ENCODE assay signal across 7 cellular contexts in the genomic region with DNA sequence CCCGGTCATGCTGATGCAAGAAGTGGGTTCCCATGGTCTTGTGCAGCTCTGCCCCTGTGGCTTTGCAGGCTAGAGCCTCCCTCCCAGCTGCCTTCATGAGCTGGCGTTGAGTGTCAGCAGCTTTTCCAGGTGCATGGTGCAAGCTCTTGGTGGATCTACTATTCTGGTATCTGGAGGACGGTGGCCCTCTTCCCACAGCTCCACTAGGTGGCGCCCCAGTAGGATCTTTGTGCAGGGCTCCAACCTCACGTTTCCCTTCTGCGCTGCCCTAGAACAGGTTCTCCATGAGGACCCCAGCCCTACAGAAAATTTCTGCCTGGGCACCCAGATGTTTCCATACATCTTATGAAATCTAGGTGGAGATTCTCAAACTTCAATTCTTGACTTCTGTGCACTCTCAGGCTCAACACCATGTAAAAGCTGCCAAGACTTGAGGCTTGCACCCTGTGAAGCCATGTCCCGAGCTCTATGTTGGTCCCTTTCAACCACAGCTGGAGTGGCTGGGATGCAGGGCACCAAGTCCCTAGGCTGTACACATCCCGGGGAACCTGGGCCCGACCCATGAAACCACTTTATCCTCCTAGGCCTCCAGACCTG.
A peak's percentile ranks its signal among the peaks of the same experiment; 100 is the strongest.
DNase-seq lines count a peak whose midpoint lies in the region; ATAC-seq and TF ChIP-seq lines count a peak whose summit lies in the region.

No MANE protein-coding gene starts in this region.

- no peaks in the 10 kb centered on the region for H3K4me1 Mint-ChIP-seq in activated CD4-positive, alpha-beta T cell treated with anti-CD3 and anti-CD28 coated beads, Interleukin-2, amount 10 ng/mL, durations not matched to agents 7 days and 5 days
- H3K4me1 Mint-ChIP-seq in naive thymus-derived CD8-positive, alpha-beta T cell, result peaks cover 0 to 6% (median 2%) of the 10 kb centered on the region in 4 donors

- H3K9me3 Mint-ChIP-seq in activated CD4-positive, alpha-beta T cell treated with anti-CD3 and anti-CD28 coated beads, Interleukin-2, amount 10 ng/mL, durations not matched to agents 7 days and 5 days, result no peaks in the 10 kb centered on the region
- H3K9me3 Mint-ChIP-seq in naive thymus-derived CD8-positive, alpha-beta T cell, result no peaks in the 10 kb centered on the region

- no peak overlapping the region for H3K4me3 Mint-ChIP-seq in activated CD4-positive, alpha-beta T cell treated with anti-CD3 and anti-CD28 coated beads, Interleukin-2, amount 10 ng/mL, durations not matched to agents 7 days and 5 days
- H3K4me3 Mint-ChIP-seq in naive thymus-derived CD8-positive, alpha-beta T cell, result no peak overlapping the region

- TF ChIP-seq CTCF in GM12875 (IDR thresholded peaks at IDR 0.05; ENCODE audit: borderline replicate concordance, insufficient read depth, low read depth, low read length) (peak; percentile 76), HFF-Myc (IDR thresholded peaks at IDR 0.05; ENCODE audit: low read depth, low read length, missing control alignments) (peak; percentile 82)

- H3K27me3 Mint-ChIP-seq in activated CD4-positive, alpha-beta T cell treated with anti-CD3 and anti-CD28 coated beads, Interleukin-2, amount 10 ng/mL, durations not matched to agents 7 days and 5 days, result peaks cover 7% of the 10 kb centered on the region
- peaks cover 0 to 3% (median 0%) of the 10 kb centered on the region in 5 donors for H3K27me3 Mint-ChIP-seq in naive thymus-derived CD8-positive, alpha-beta T cell

- H3K4me3 ChIP-seq in GM12875 (ENCODE audit: low read depth, low read length), result no peak overlapping the region
- H3K4me3 ChIP-seq in HFF-Myc (replicated peaks; ENCODE audit: low read depth, low read length), result no peak overlapping the region

- CTCF ChIA-PET in activated CD4-positive, alpha-beta T cell treated with anti-CD3 and anti-CD28 coated beads, Interleukin-2, amount 10 ng/mL, durations not matched to agents 7 days and 5 days (lab: Charles Lee), result interaction anchor here (0.6 to 2.1 kb wide), 6 partner anchors 9 to 1130 kb away, joined by 3 to 10 read pairs (median 6); no protein-coding TSS in a partner anchor

- H3K36me3 Mint-ChIP-seq in activated CD4-positive, alpha-beta T cell treated with anti-CD3 and anti-CD28 coated beads, Interleukin-2, amount 10 ng/mL, durations not matched to agents 7 days and 5 days (ENCODE audit: low read depth), result no peaks in the 10 kb centered on the region
- no peaks in the 10 kb centered on the region for H3K36me3 Mint-ChIP-seq in naive thymus-derived CD8-positive, alpha-beta T cell

- peak; percentile 40 for DNase-seq in HFF-Myc (ENCODE audit: extremely low read depth, low read depth)
- peak; percentile 3 for DNase-seq in NCI-H1694 (lab: John Stamatoyannopoulos, UW)
- DNase-seq in activated CD4-positive, alpha-beta T cell treated with anti-CD3 and anti-CD28 coated beads, Interleukin-2, amount 10 ng/mL, durations not matched to agents 7 days and 5 days, result peak; percentile 75
- DNase-seq in effector CD8-positive, alpha-beta T cell (lab: John Stamatoyannopoulos, UW), result peak; percentile 58
- DNase-seq in naive thymus-derived CD8-positive, alpha-beta T cell, result peak; percentile 45 to 84 (median 68)
- peak; percentile 82 for DNase-seq in stimulated activated naive CD8-positive, alpha-beta T cell treated with anti-CD3 and anti-CD28 coated beads, Interleukin-15, Interleukin-2, amounts not matched to agents 100 U/mL and 50 U/mL, for 24 hours

- POLR2A ChIA-PET in activated CD4-positive, alpha-beta T cell treated with anti-CD3 and anti-CD28 coated beads, Interleukin-2, amount 10 ng/mL, durations not matched to agents 7 days and 5 days (lab: Charles Lee), result no interaction called here
- POLR2A ChIA-PET in naive thymus-derived CD8-positive, alpha-beta T cell (lab: Charles Lee), result no interaction called here

- peak; percentile 85 to 87 for ATAC-seq in naive thymus-derived CD8-positive, alpha-beta T cell
- ATAC-seq in stimulated activated naive CD8-positive, alpha-beta T cell treated with anti-CD3 and anti-CD28 coated beads, Interleukin-15, Interleukin-2, amounts not matched to agents 100 U/mL and 50 U/mL, for 24 hours, result peak; percentile 46

- H3K27ac Mint-ChIP-seq in activated CD4-positive, alpha-beta T cell treated with anti-CD3 and anti-CD28 coated beads, Interleukin-2, amount 10 ng/mL, durations not matched to agents 7 days and 5 days, result no peak overlapping the region
- no peak overlapping the region for H3K27ac Mint-ChIP-seq in naive thymus-derived CD8-positive, alpha-beta T cell

Comparison
In these comparisons a context has a peak if more than half of its experiments do, and no peak if none do; other contexts are left out.
1. DNase-seq: peak in every context shown above with its lines; median percentile 82 in stimulated activated naive CD8-positive, alpha-beta T cell treated with anti-CD3 and anti-CD28 coated beads, Interleukin-15, Interleukin-2, amounts not matched to agents 100 U/mL and 50 U/mL, for 24 hours; 75 in activated CD4-positive, alpha-beta T cell treated with anti-CD3 and anti-CD28 coated beads, Interleukin-2, amount 10 ng/mL, durations not matched to agents 7 days and 5 days; 68 in naive thymus-derived CD8-positive, alpha-beta T cell; 58 in effector CD8-positive, alpha-beta T cell; 40 in HFF-Myc; 3 in NCI-H1694.